8 cellular contexts compared by ENCODE assay signal in genomic region chr3:196569003-196569516, GRCh38. TPM values are rescaled to one million over a fixed set of nuclear protein-coding genes. Genes with fewer than 3 reads are reported as not detected.
DNase-seq lines count a peak whose midpoint lies in the region; ATAC-seq, FAIRE-seq and TF ChIP-seq lines count a peak whose summit lies in the region.

No MANE protein-coding gene starts in this region.

- 0 out of 2 replicates have a peak, but pooled peaks cover 4% of the 10 kb centered on the region for H4K20me1 ChIP-seq in PC-9 (ENCODE audit: insufficient read depth)

- H3K9me3 ChIP-seq in PC-9 (ENCODE audit: insufficient read depth, low read depth) (no peaks in the 10 kb centered on the region), prostate gland (no peaks in the 10 kb centered on the region)

- ATAC-seq in GM18511 (IDR thresholded peaks at IDR 0.05; ENCODE audit: unreplicated experiment) (peak; percentile 57), HG03064 (IDR thresholded peaks at IDR 0.05; ENCODE audit: low read depth, unreplicated experiment) (peak; percentile 42)

- no peak for TF ChIP-seq POLR2A in prostate gland (IDR thresholded peaks at IDR 0.05)

- FAIRE-seq in D721Med (lab: Jason Lieb, UNC) = no peak

- H3K9me2 ChIP-seq in PC-9 (ENCODE audit: insufficient read depth) = no peaks in the 10 kb centered on the region

- H3F3A ChIP-seq in PC-9 (ENCODE audit: insufficient read depth, low read depth) = peaks cover 21% of the 10 kb centered on the region

- H3K4me1 ChIP-seq in PC-9 (replicated peaks; ENCODE audit: insufficient read depth) (peaks cover 28% of the 10 kb centered on the region), prostate gland (replicated peaks) (peaks cover 5% of the 10 kb centered on the region)

- no peak for TF ChIP-seq CTCF in 22Rv1 (IDR thresholded peaks at IDR 0.05)
- TF ChIP-seq CTCF in PC-9 (conservative IDR thresholded peaks at IDR 0.05) = no peak
- no peak for TF ChIP-seq CTCF in prostate gland (IDR thresholded peaks at IDR 0.05)
- TF ChIP-seq CTCF in D721Med (IDR thresholded peaks at IDR 0.05; ENCODE audit: insufficient read depth, missing control alignments) = no peak

- peaks cover 76% of the 10 kb centered on the region for H3K79me2 ChIP-seq in PC-9 (ENCODE audit: low read depth)

- H3K27me3 ChIP-seq in PC-9 (ENCODE audit: insufficient read depth, low read depth) = no peaks in the 10 kb centered on the region
- no peaks in the 10 kb centered on the region for H3K27me3 ChIP-seq in prostate gland (replicated peaks; ENCODE audit: insufficient read depth)

- peak overlapping the region; percentile 82 for H2AFZ ChIP-seq in PC-9

- POLR2A ChIA-PET in PC-9 (lab: Charles Lee; ENCODE audit: unreplicated experiment) = interaction anchor here (0.5 to 0.9 kb wide), 5 partner anchors 63 to 537 kb away, joined by 3 to 9 read pairs (median 5); partner anchors contain the start of gene NCBP2

- BruUV-seq in PC-9 (replicated peaks; lab: Mats Ljungman, UMichigan) = no TSS peak

- peak; percentile 56 to 61 for DNase-seq in PC-9
- peak; percentile 56 for DNase-seq in activated naive CD4-positive, alpha-beta T cell treated with Interleukin-2 at 50 U/mL for 16 hours
- peak; percentile 74 for DNase-seq in cardiac septum (ENCODE audit: low spot score)
- peak; percentile 43 for DNase-seq in prostate gland (ENCODE audit: low spot score)
- DNase-seq in D721Med (ENCODE audit: insufficient read length, low spot score) = no peak

- H3K27ac ChIP-seq in 22Rv1 (peak overlapping the region; percentile 88), PC-9 (peak overlapping the region; percentile 9), prostate gland (peak overlapping the region; percentile 65 to 74)

- WGBS in prostate gland = under 1% methylated on average over 20 of the region's 44 CpGs

- peak overlapping the region; percentile 92 for H3K4me2 ChIP-seq in PC-9

- H3K36me3 ChIP-seq in PC-9 (ENCODE audit: low read depth) (0 out of 2 replicates have a peak, but pooled peaks cover 9% of the 10 kb centered on the region), prostate gland (no peaks in the 10 kb centered on the region)

- intact Hi-C loops in PC-9 (cut with micrococcal nuclease; ENCODE audit: unreplicated experiment) (loop anchor here (2.0 kb wide), 3 partner anchors 40 to 374 kb away; partner anchors contain the start of gene NCBP2), cardiac septum (cut with DNase I) (loop anchor here (5.0 kb wide), 1 partner anchor 298 kb away; the partner anchor contains the start of gene SENP5), prostate gland (cut with DNase I) (no loop called here)

- H3K4me3 ChIP-seq in PC-9 = peak overlapping the region; percentile 75
- peak overlapping the region; percentile 66 to 69 for H3K4me3 ChIP-seq in prostate gland

- CTCF ChIA-PET in PC-9 (lab: Charles Lee) = interaction anchor here (0.6 to 1.1 kb wide), 2 partner anchors 30 to 40 kb away, joined by 3 to 5 read pairs; no protein-coding TSS in a partner anchor

RNA-seq across cellular contexts. Expression of gene FBXO45, which starts 0.6 kb away (rescaled TPM):
- total RNA-seq in PC-9 (2021) = 16.5 and 21.3 TPM in 2 replicates
- 6.4 TPM for total RNA-seq in cardiac septum
- total RNA-seq in prostate gland = 1 to 10 TPM; 5.7 to 6.1 TPM

RNA-seq across cellular contexts. Expression of gene WDR53, which starts 0.7 kb away (rescaled TPM):
- total RNA-seq in PC-9 (2021) (33.5 and 34.8 TPM in 2 replicates), cardiac septum (8.4 TPM), prostate gland (10 to 100 TPM in 1 of 2 donors, 1 to 10 TPM in 1; 8.4 to 17.3 TPM)

RNA-seq across cellular contexts. Expression of gene SMCO1, which starts 53.9 kb away (rescaled TPM):
- total RNA-seq in PC-9 (2021) = not detected in 2 replicates
- total RNA-seq in cardiac septum = 28.7 TPM
- not detected for total RNA-seq in prostate gland

Comparison
In these comparisons a context has a peak if more than half of its experiments do, and no peak if none do; other contexts are left out.
1. H3K27ac ChIP-seq: peak in every context shown above with its lines; median percentile 88 in 22Rv1; 70 in prostate gland; 9 in PC-9.
2. RNA of gene SMCO1, which starts 53.9 kb away (total RNA-seq): 28.7 TPM in cardiac septum (single experiment); not detected in PC-9 and not detected in prostate gland; every median in the first group is over 10 times any median in the second.